Comparison of ENCODE assay signal across 18 cellular contexts in the genomic region with DNA sequence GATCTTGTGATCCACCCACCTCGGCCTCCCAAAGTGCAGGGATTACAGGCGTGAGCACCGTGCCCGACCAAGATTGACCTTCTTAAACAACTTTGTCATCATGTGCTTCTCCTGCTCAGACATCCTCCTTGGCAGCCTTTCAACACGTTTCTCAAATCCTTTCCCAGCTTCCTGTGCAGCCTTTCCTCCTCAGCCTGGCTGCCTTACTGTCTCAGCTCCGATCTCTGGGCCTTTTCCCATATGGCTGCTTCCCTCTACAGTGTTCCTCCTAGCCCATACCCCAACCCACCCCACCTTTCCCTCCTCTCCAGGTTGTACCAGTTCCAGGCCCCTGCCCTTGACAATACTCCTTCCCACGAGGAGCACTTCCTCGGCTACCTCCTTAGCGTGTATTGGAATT. TPM values are rescaled to one million over a fixed set of nuclear protein-coding genes. Genes with fewer than 3 reads are reported as not detected.
DNase-seq lines count a peak whose midpoint lies in the region; ATAC-seq, FAIRE-seq and TF ChIP-seq lines count a peak whose summit lies in the region.
"Had no signal": no experiment of that assay in that cellular context is flagged by ENCODE, and none has a peak within 500 bp of the region (broad histone marks: within the 10 kb centered on the region; RNA-seq: fewer than 3 reads in every experiment).

No MANE protein-coding gene starts in this region.

- no peaks in the 10 kb centered on the region for H3K9me3 Mint-ChIP-seq in natural killer cell treated with Interleukin-12 subunit alpha and Interleukin-12 subunit beta and Interleukin-15 and Interleukin-18, amount 100 ng/mL, for 72 hours
- no peaks in the 10 kb centered on the region for H3K9me3 Mint-ChIP-seq in natural killer cell
- H3K9me3 Mint-ChIP-seq: activated naive CD4-positive, alpha-beta T cell treated with anti-CD3 and anti-CD28 coated beads for 36 hours; stimulated activated naive CD8-positive, alpha-beta T cell treated with anti-CD3 and anti-CD28 coated beads, Interleukin-15, Interleukin-2, amounts not matched to agents 100 ng/mL and 50 ng/mL, for 24 hours had no signal

- H3K4me1 Mint-ChIP-seq in natural killer cell treated with Interleukin-12 subunit alpha and Interleukin-12 subunit beta and Interleukin-15 and Interleukin-18, amount 100 ng/mL, for 72 hours (ENCODE audit: low read depth in 2 of 2): peaks cover 41 to 42% of the 10 kb centered on the region in 2 donors
- H3K4me1 Mint-ChIP-seq in natural killer cell: peaks cover 45 to 55% of the 10 kb centered on the region in 2 donors

- WGBS in small intestine, 3 donors: 62 to 85% (median 75%) methylated on average over 9 of the region's 9 CpGs

- peaks cover 22% of the 10 kb centered on the region for H3K36me3 Mint-ChIP-seq in natural killer cell treated with Interleukin-12 subunit alpha and Interleukin-12 subunit beta and Interleukin-15 and Interleukin-18, amount 100 ng/mL, for 72 hours
- no peaks in the 10 kb centered on the region for H3K36me3 Mint-ChIP-seq in natural killer cell

- no peak for TF ChIP-seq POLR2A in uterus (IDR thresholded peaks at IDR 0.05)

- H3K4me3 ChIP-seq in uterus (no peak overlapping the region), small intestine (ENCODE audit: low read depth in 1 of 2, low read length in 2 of 2) (no peak overlapping the region)

- peak overlapping the region in 1 of 2 donors; percentile 30 for H3K27ac Mint-ChIP-seq in natural killer cell treated with Interleukin-12 subunit alpha and Interleukin-12 subunit beta and Interleukin-15 and Interleukin-18, amount 100 ng/mL, for 72 hours
- peak overlapping the region in 1 of 2 donors; percentile 74 for H3K27ac Mint-ChIP-seq in natural killer cell
- H3K27ac Mint-ChIP-seq: activated naive CD4-positive, alpha-beta T cell treated with anti-CD3 and anti-CD28 coated beads for 36 hours; stimulated activated naive CD8-positive, alpha-beta T cell treated with anti-CD3 and anti-CD28 coated beads, Interleukin-15, Interleukin-2, amounts not matched to agents 100 ng/mL and 50 ng/mL, for 24 hours had no signal

- intact Hi-C loops in natural killer cell (cut with micrococcal nuclease) (no loop called here), uterus (cut with DNase I; ENCODE audit: low total_unique reads) (no loop called here)

- no peaks in the 10 kb centered on the region for H3K36me3 ChIP-seq in uterus
- peaks cover 0 to 5% of the 10 kb centered on the region in 2 donors for H3K36me3 ChIP-seq in small intestine (ENCODE audit: control insufficient read depth in 2 of 2, insufficient read depth in 2 of 2, low read length in 2 of 2)

- H3K4me1 ChIP-seq in uterus: no peaks in the 10 kb centered on the region
- H3K4me1 ChIP-seq in small intestine (ENCODE audit: control insufficient read depth in 2 of 2, insufficient read depth in 1 of 2, low read depth in 1 of 2, low read length in 1 of 2): peaks cover 0 to 6% of the 10 kb centered on the region in 2 donors

- ATAC-seq in natural killer cell treated with Interleukin-12 subunit alpha and Interleukin-12 subunit beta and Interleukin-15 and Interleukin-18, amount 100 ng/mL, for 72 hours: no peak
- no peak for ATAC-seq in natural killer cell
- ATAC-seq in left lobe of liver: peak; percentile 37
- ATAC-seq: activated CD4-positive, CD25-positive, alpha-beta regulatory T cell treated with anti-CD3 and anti-CD28 coated beads, Interleukin-2, amount 50 U/mL, for 24 hours had no signal

- TF ChIP-seq CTCF in natural killer cell (IDR thresholded peaks at IDR 0.05) (no peak), uterus (IDR thresholded peaks at IDR 0.05) (no peak)

- no peak for FAIRE-seq in small intestine (lab: Jason Lieb, UNC)
- FAIRE-seq: islet of Langerhans had no signal

- no peaks in the 10 kb centered on the region for H3K9me3 ChIP-seq in uterus
- H3K9me3 ChIP-seq in small intestine (ENCODE audit: control insufficient read depth, low read depth): no peaks in the 10 kb centered on the region

- no peaks in the 10 kb centered on the region for H3K27me3 ChIP-seq in uterus
- no peaks in the 10 kb centered on the region for H3K27me3 ChIP-seq in small intestine (ENCODE audit: control insufficient read depth in 2 of 2, insufficient read depth in 2 of 2, low read length in 2 of 2)

- no peak overlapping the region for H3K27ac ChIP-seq in uterus
- H3K27ac ChIP-seq in small intestine (ENCODE audit: low read depth in 1 of 2, low read length in 1 of 2): peak overlapping the region in 1 of 2 donors; percentile 52

- peak overlapping the region; percentile 36 for H3K4me3 Mint-ChIP-seq in natural killer cell treated with Interleukin-12 subunit alpha and Interleukin-12 subunit beta and Interleukin-15 and Interleukin-18, amount 100 ng/mL, for 72 hours
- H3K4me3 Mint-ChIP-seq in natural killer cell: no peak overlapping the region
- H3K4me3 Mint-ChIP-seq: activated naive CD4-positive, alpha-beta T cell treated with anti-CD3 and anti-CD28 coated beads for 36 hours; stimulated activated naive CD8-positive, alpha-beta T cell treated with anti-CD3 and anti-CD28 coated beads, Interleukin-15, Interleukin-2, amounts not matched to agents 100 ng/mL and 50 ng/mL, for 24 hours had no signal

- H3K27me3 Mint-ChIP-seq in natural killer cell treated with Interleukin-12 subunit alpha and Interleukin-12 subunit beta and Interleukin-15 and Interleukin-18, amount 100 ng/mL, for 72 hours: no peaks in the 10 kb centered on the region
- no peaks in the 10 kb centered on the region for H3K27me3 Mint-ChIP-seq in natural killer cell (ENCODE audit: low read depth in 2 of 2)
- H3K27me3 Mint-ChIP-seq: stimulated activated naive CD8-positive, alpha-beta T cell treated with anti-CD3 and anti-CD28 coated beads, Interleukin-15, Interleukin-2, amounts not matched to agents 100 ng/mL and 50 ng/mL, for 24 hours had no signal

- peak; percentile 55 for DNase-seq in natural killer cell treated with Interleukin-12 subunit alpha and Interleukin-12 subunit beta and Interleukin-15 and Interleukin-18, amount 100 ng/mL, for 72 hours (ENCODE audit: low spot score)
- no peak for DNase-seq in natural killer cell
- peak; percentile 69 for DNase-seq in dermis blood vessel endothelial cell
- DNase-seq in left lobe of liver (ENCODE audit: low spot score): no peak
- DNase-seq in uterus: peak; percentile 27 to 31
- DNase-seq in activated CD4-positive, alpha-beta T cell treated with anti-CD3 and anti-CD28 coated beads for 4 hours: no peak
- no peak for DNase-seq in A172 (ENCODE audit: low spot score)
- DNase-seq in small intestine: no peak
- DNase-seq: activated naive CD4-positive, alpha-beta T cell treated with anti-CD3 and anti-CD28 coated beads for 36 hours; AML-193; effector memory CD4-positive, alpha-beta T cell; NCI-H146; NCI-H446 treated with DMSO at 0.1 percent for 48 hours; SHP77 treated with DMSO at 0.1 percent for 48 hours; stimulated activated CD4-positive, alpha-beta T cell treated with anti-CD3 and anti-CD28 coated beads, Interleukin-12 subunit alpha, Interleukin-12 subunit beta, amount 100 ng/mL, for 4 hours had no signal

RNA-seq across cellular contexts. Expression of gene PHF11, which starts 7.2 kb away (rescaled TPM):
- total RNA-seq in natural killer cell treated with Interleukin-12 subunit alpha and Interleukin-12 subunit beta and Interleukin-15 and Interleukin-18, amount 100 ng/mL, for 72 hours: 10 to 100 TPM; 58.2 to 78.2 TPM
- total RNA-seq in natural killer cell (100 to 1,000 TPM in 2 of 3 donors, 10 to 100 TPM in 1; 89.0 to 113 (median 111) TPM), dermis blood vessel endothelial cell (11.1 and 13.7 TPM in 2 replicates), left lobe of liver (11.7 TPM), uterus (10 to 100 TPM; 26.2 to 70.9 (median 27.2) TPM)
- total RNA-seq in A172 (2014; rRNA removed; shearing (Covaris generic)): 20.9 and 21.8 TPM in 2 replicates
- 10 to 100 TPM; 32.0 to 94.4 (median 56.7) TPM for polyA plus RNA-seq in small intestine

RNA-seq across cellular contexts. Expression of gene SETDB2, which starts 58.9 kb away (rescaled TPM):
- 10 to 100 TPM in 1 of 2 donors, 1 to 10 TPM in 1; 9.8 to 14.0 TPM for total RNA-seq in natural killer cell treated with Interleukin-12 subunit alpha and Interleukin-12 subunit beta and Interleukin-15 and Interleukin-18, amount 100 ng/mL, for 72 hours
- total RNA-seq in natural killer cell (10 to 100 TPM; 15.8 to 17.4 (median 16.4) TPM), dermis blood vessel endothelial cell (9.9 and 10.7 TPM in 2 replicates), left lobe of liver (4.9 TPM), uterus (10 to 100 TPM in 3 of 4 donors, 1 to 10 TPM in 1; 9.5 to 24.1 (median 19.0) TPM)
- total RNA-seq in A172 (2014; rRNA removed; shearing (Covaris generic)): 5.3 and 8.7 TPM in 2 replicates
- polyA plus RNA-seq in small intestine: 1 to 10 TPM; 2.2 to 4.1 (median 3.5) TPM

RNA-seq across cellular contexts. Expression of gene CAB39L, which starts 59.1 kb away (rescaled TPM):
- 1 to 10 TPM; 6.4 to 8.1 TPM for total RNA-seq in natural killer cell treated with Interleukin-12 subunit alpha and Interleukin-12 subunit beta and Interleukin-15 and Interleukin-18, amount 100 ng/mL, for 72 hours
- total RNA-seq in natural killer cell: 1 to 10 TPM; 4.4 to 6.5 (median 6.0) TPM
- total RNA-seq in dermis blood vessel endothelial cell: 8.3 and 8.7 TPM in 2 replicates
- total RNA-seq in left lobe of liver: 2.4 TPM
- 10 to 100 TPM; 12.0 to 24.7 (median 18.5) TPM for total RNA-seq in uterus
- 6.3 and 17.5 TPM in 2 replicates for total RNA-seq in A172 (2014; rRNA removed; shearing (Covaris generic))
- polyA plus RNA-seq in small intestine: 1 to 10 TPM; 1.6 to 4.7 (median 2.7) TPM

Comparison
In these comparisons a context has a peak if more than half of its experiments do, and no peak if none do; other contexts are left out.
1. DNase-seq: peak in natural killer cell treated with Interleukin-12 subunit alpha and Interleukin-12 subunit beta and Interleukin-15 and Interleukin-18, amount 100 ng/mL, for 72 hours (single experiment), dermis blood vessel endothelial cell (single experiment) and uterus (2 of 2); none in natural killer cell (single experiment), left lobe of liver (single experiment), activated CD4-positive, alpha-beta T cell treated with anti-CD3 and anti-CD28 coated beads for 4 hours (0 of 2), A172 (single experiment) and small intestine (single experiment).